In the genomic region with DNA sequence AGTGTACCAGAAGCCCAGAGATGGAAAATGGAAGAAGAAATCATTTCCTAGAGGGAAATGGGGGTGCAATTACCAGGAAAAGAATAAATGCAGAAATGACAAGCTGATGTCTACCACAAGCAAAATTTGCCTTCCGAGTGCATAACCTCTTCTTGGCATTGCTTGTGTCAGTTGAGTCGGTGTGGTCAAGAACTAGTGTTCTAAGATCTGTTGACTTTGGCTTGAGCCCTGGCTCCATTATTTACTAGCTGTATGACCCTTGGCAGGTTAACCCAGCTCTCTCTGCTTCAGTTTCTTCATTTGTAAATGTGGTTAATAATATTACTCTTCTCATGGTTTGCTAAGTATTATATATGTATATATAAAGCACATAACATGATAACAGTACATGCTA, we compare ENCODE assay signal across 27 cellular contexts.
DNase-seq lines count a peak whose midpoint lies in the region; ATAC-seq and TF ChIP-seq lines count a peak whose summit lies in the region.
"Had no signal": no experiment of that assay in that cellular context is flagged by ENCODE, and none has a peak within 500 bp of the region (broad histone marks: within the 10 kb centered on the region; RNA-seq: fewer than 3 reads in every experiment).

No MANE protein-coding gene starts in this region.

- no peak for DNase-seq in HCT116 (ENCODE audit: low read depth, low spot score)
- DNase-seq in MCF 10A (ENCODE audit: unreplicated experiment), result no peak
- DNase-seq in left lung, result no peak
- DNase-seq in thoracic aorta (ENCODE audit: low spot score), result no peak
- no peak for DNase-seq in heart right ventricle
- DNase-seq in D341Med (ENCODE audit: low spot score), result no peak
- DNase-seq: activated CD4-positive, alpha-beta T cell treated with anti-CD3 and anti-CD28 coated beads, Interleukin-2, amount 10 ng/mL, durations not matched to agents 7 days and 5 days; activated CD8-positive, alpha-beta memory T cell treated with anti-CD3 and anti-CD28 coated beads, Interleukin-2, amount 10 ng/mL, durations not matched to agents 7 days and 5 days; activated naive CD4-positive, alpha-beta T cell treated with anti-CD3 and anti-CD28 coated beads for 36 hours; CD4-positive, CD25-positive, alpha-beta regulatory T cell; colonic mucosa; effector CD8-positive, alpha-beta T cell; foreskin fibroblast; IMR-90; left cardiac atrium; naive B cell; NCI-H1105 treated with DMSO at 0.1 percent for 48 hours; NCI-H2029 treated with DMSO at 0.1 percent for 48 hours; NCI-H2227 treated with DMSO at 0.1 percent for 48 hours; stimulated activated CD4-positive, alpha-beta T cell treated with anti-CD3 and anti-CD28 coated beads, Interleukin-2, amount 100 ng/mL, for 24 hours; T1000; WERI-Rb-1 had no signal

- H3K4me3 Mint-ChIP-seq in MCF 10A (ENCODE audit: unreplicated experiment), result peak overlapping the region; percentile 63
- H3K4me3 Mint-ChIP-seq: activated CD4-positive, alpha-beta T cell treated with anti-CD3 and anti-CD28 coated beads, Interleukin-2, amount 10 ng/mL, durations not matched to agents 7 days and 5 days; activated CD8-positive, alpha-beta memory T cell treated with anti-CD3 and anti-CD28 coated beads, Interleukin-2, amount 10 ng/mL, durations not matched to agents 7 days and 5 days; activated naive CD4-positive, alpha-beta T cell treated with anti-CD3 and anti-CD28 coated beads for 36 hours; CD4-positive, CD25-positive, alpha-beta regulatory T cell; type B pancreatic cell had no signal

- H3K4me2 ChIP-seq in HCT116 (ENCODE audit: low read length), result peak overlapping the region; percentile 45

- H3K4me1 Mint-ChIP-seq in MCF 10A (ENCODE audit: insufficient read depth, unreplicated experiment), result peaks cover 38% of the 10 kb centered on the region
- H3K4me1 Mint-ChIP-seq: activated CD4-positive, alpha-beta T cell treated with anti-CD3 and anti-CD28 coated beads, Interleukin-2, amount 10 ng/mL, durations not matched to agents 7 days and 5 days; activated CD8-positive, alpha-beta memory T cell treated with anti-CD3 and anti-CD28 coated beads, Interleukin-2, amount 10 ng/mL, durations not matched to agents 7 days and 5 days; CD4-positive, CD25-positive, alpha-beta regulatory T cell had no signal

- H4K20me1 ChIP-seq in HCT116 (ENCODE audit: insufficient read depth), result no peaks in the 10 kb centered on the region

- H3K27ac ChIP-seq in HCT116 (ENCODE audit: low read depth, low read length) (no peak overlapping the region), left lung (peak overlapping the region in 1 of 2 donors; percentile 11), thoracic aorta (no peak overlapping the region), heart right ventricle (no peak overlapping the region)
- H3K27ac ChIP-seq: adrenal gland, colonic mucosa, SJCRH30, WERI-Rb-1 had no signal

- H3K4me3 ChIP-seq in HCT116 (replicated peaks in 1 of 2; ENCODE audit: low read depth in 1 of 2, low read length in 2 of 2), result no peak overlapping the region
- H3K4me3 ChIP-seq in left lung, result no peak overlapping the region
- peak overlapping the region; percentile 39 for H3K4me3 ChIP-seq in thoracic aorta
- H3K4me3 ChIP-seq in heart right ventricle, result no peak overlapping the region
- H3K4me3 ChIP-seq: adrenal gland, colonic mucosa, GM12878, SJCRH30 had no signal

- no peaks in the 10 kb centered on the region for H3K36me3 ChIP-seq in HCT116 (ENCODE audit: control insufficient read depth in 1 of 2, insufficient read depth in 2 of 2, low read length in 2 of 2)
- H3K36me3 ChIP-seq in left lung, result no peaks in the 10 kb centered on the region
- no peaks in the 10 kb centered on the region for H3K36me3 ChIP-seq in thoracic aorta
- H3K36me3 ChIP-seq in heart right ventricle, result no peaks in the 10 kb centered on the region
- H3K36me3 ChIP-seq: adrenal gland, colonic mucosa, SJCRH30, WERI-Rb-1 had no signal

- H3K9me2 ChIP-seq in HCT116 (ENCODE audit: insufficient read depth), result no peaks in the 10 kb centered on the region

- TF ChIP-seq RAD21 in HCT116 (IDR thresholded peaks at IDR 0.05; ENCODE audit: low read depth), result no peak

- POLR2A ChIA-PET in HCT116 (lab: Charles Lee) (no interaction called here), MCF 10A (lab: Yijun Ruan, JAX) (interaction anchor here (0.5 to 8.8 kb wide), 21 partner anchors 9 to 889 kb away, joined by 3 to 190 read pairs (median 4); a partner anchor contains a TSS)

- H3K27ac Mint-ChIP-seq in MCF 10A (ENCODE audit: low read depth, unreplicated experiment), result peak overlapping the region; percentile 73
- H3K27ac Mint-ChIP-seq: activated CD4-positive, alpha-beta T cell treated with anti-CD3 and anti-CD28 coated beads, Interleukin-2, amount 10 ng/mL, durations not matched to agents 7 days and 5 days; activated CD8-positive, alpha-beta memory T cell treated with anti-CD3 and anti-CD28 coated beads, Interleukin-2, amount 10 ng/mL, durations not matched to agents 7 days and 5 days; activated naive CD4-positive, alpha-beta T cell treated with anti-CD3 and anti-CD28 coated beads for 36 hours; type B pancreatic cell had no signal

- no peaks in the 10 kb centered on the region for H3K36me3 Mint-ChIP-seq in MCF 10A (ENCODE audit: insufficient read depth, unreplicated experiment)
- H3K36me3 Mint-ChIP-seq: activated CD8-positive, alpha-beta memory T cell treated with anti-CD3 and anti-CD28 coated beads, Interleukin-2, amount 10 ng/mL, durations not matched to agents 7 days and 5 days; CD4-positive, CD25-positive, alpha-beta regulatory T cell; naive B cell had no signal

- no peak for TF ChIP-seq POLR2A in HCT116 (IDR thresholded peaks at IDR 0.05; ENCODE audit: borderline replicate concordance, extremely low read depth, insufficient read depth, insufficient read length)
- no peak for TF ChIP-seq POLR2A in GM18505 (IDR thresholded peaks at IDR 0.05; ENCODE audit: borderline replicate concordance, extremely low read depth, insufficient read depth, insufficient read length)

- H3K27me3 Mint-ChIP-seq in MCF 10A (ENCODE audit: insufficient read depth, unreplicated experiment), result no peaks in the 10 kb centered on the region

- H3K27me3 ChIP-seq in HCT116 (ENCODE audit: insufficient read depth, low read length) (0 out of 2 replicates have a peak, but pooled peaks cover 5% of the 10 kb centered on the region), left lung (peaks cover 0 to 5% of the 10 kb centered on the region in 2 donors), thoracic aorta (replicated peaks; ENCODE audit: insufficient read depth) (no peaks in the 10 kb centered on the region), heart right ventricle (peaks cover 0 to 9% (median 0%) of the 10 kb centered on the region in 7 donors)
- H3K27me3 ChIP-seq: colonic mucosa, SJCRH30 had no signal

- peaks cover 13% of the 10 kb centered on the region for H3K9me3 Mint-ChIP-seq in MCF 10A (ENCODE audit: unreplicated experiment)
- H3K9me3 Mint-ChIP-seq: activated CD4-positive, alpha-beta T cell treated with anti-CD3 and anti-CD28 coated beads, Interleukin-2, amount 10 ng/mL, durations not matched to agents 7 days and 5 days; activated naive CD4-positive, alpha-beta T cell treated with anti-CD3 and anti-CD28 coated beads for 36 hours had no signal

- no TSS peak for BruUV-seq in HCT116 (replicated peaks; lab: Mats Ljungman, UMichigan)
- TSS peak; percentile 33 for BruUV-seq in MCF 10A (replicated peaks; lab: Mats Ljungman, UMichigan)

- intact Hi-C loops in HCT116 (cut with micrococcal nuclease), result no loop called here
- intact Hi-C loops in MCF 10A (cut with micrococcal nuclease), result no loop called here
- intact Hi-C loops in left lung (cut with DNase I), result no loop called here
- intact Hi-C loops in heart right ventricle (cut with DNase I), result loop anchor here in 4 of 10 donors (10.0 kb wide), 2 partner anchors 153 to 373 kb away; a partner anchor contains a TSS

- no peak for ATAC-seq in HCT116
- peak; percentile 36 for ATAC-seq in left lung
- no peak for ATAC-seq in thoracic aorta (ENCODE audit: insufficient number of reproducible peaks, low FRiP score, low read depth)
- no peak for ATAC-seq in GM18505 (IDR thresholded peaks at IDR 0.05; ENCODE audit: unreplicated experiment)
- ATAC-seq in heart right ventricle, result no peak
- ATAC-seq: activated CD8-positive, alpha-beta memory T cell treated with anti-CD3 and anti-CD28 coated beads, Interleukin-2, amount 10 ng/mL, durations not matched to agents 7 days and 5 days; GM12878 had no signal

- no peak overlapping the region for H3K9ac ChIP-seq in HCT116 (ENCODE audit: low read length)

- TF ChIP-seq CTCF in HCT116 (IDR thresholded peaks at IDR 0.05 in 2 of 3, conservative IDR thresholded peaks at IDR 0.05 in 1 of 3; ENCODE audit: borderline replicate concordance in 1 of 3, insufficient read depth in 1 of 3, low read depth in 2 of 3, low read length in 2 of 3) (no peak), MCF 10A (IDR thresholded peaks at IDR 0.05; ENCODE audit: unreplicated experiment) (no peak), left lung (IDR thresholded peaks at IDR 0.05) (no peak), thoracic aorta (IDR thresholded peaks at IDR 0.05) (no peak), heart right ventricle (IDR thresholded peaks at IDR 0.05) (no peak)

- RAD21 ChIA-PET in HCT116 (lab: Charles Lee; ENCODE audit: low non-redundant PET in 1 of 2, low total read pairs in 2 of 2, uncharacterized antibody in 2 of 2, unreplicated experiment in 2 of 2), result no interaction called here

- H3K79me2 ChIP-seq in HCT116 (ENCODE audit: insufficient read depth, low read length), result no peaks in the 10 kb centered on the region

- WGBS in heart right ventricle, 2 donors, result 53 to 70% methylated on average over 2 of the region's 2 CpGs

- no peak overlapping the region for H2AFZ ChIP-seq in HCT116 (ENCODE audit: low read depth, low read length, poor library complexity, severe bottlenecking)

- CTCF ChIA-PET in HCT116 (lab: Charles Lee) (interaction anchor here (1.4 kb wide), 1 partner anchor 11 kb away, joined by 3 read pairs; no protein-coding TSS in a partner anchor), MCF 10A (lab: Yijun Ruan, JAX) (interaction anchor here (0.7 to 0.8 kb wide), 3 partner anchors 9 to 162 kb away, joined by 3 read pairs; no protein-coding TSS in a partner anchor)

- H3K4me1 ChIP-seq in HCT116 (ENCODE audit: control insufficient read depth in 1 of 2, insufficient read depth in 2 of 2, low read length in 2 of 2) (peaks cover 4 to 16% of the 10 kb centered on the region in 2 experiments), left lung (peaks cover 16 to 17% of the 10 kb centered on the region in 2 donors), thoracic aorta (ENCODE audit: control insufficient read depth in 1 of 2, low read depth in 2 of 2) (peaks cover 28 to 49% of the 10 kb centered on the region in 2 donors), heart right ventricle (peaks cover 10 to 37% (median 28%) of the 10 kb centered on the region in 9 donors)
- H3K4me1 ChIP-seq: colonic mucosa had no signal

- H3K9me3 ChIP-seq in HCT116 (ENCODE audit: control insufficient read depth in 1 of 2, insufficient read depth in 1 of 2, low read depth in 1 of 2, low read length in 2 of 2) (no peaks in the 10 kb centered on the region), left lung (peaks cover 0 to 5% of the 10 kb centered on the region in 2 donors), thoracic aorta (no peaks in the 10 kb centered on the region), heart right ventricle (peaks cover 0 to 6% (median 0%) of the 10 kb centered on the region in 11 donors)
- H3K9me3 ChIP-seq: adrenal gland, colonic mucosa, SJCRH30 had no signal

TF ChIP-seq in HCT116, 20 proteins besides CTCF, POLR2A, EP300 and RAD21 (continues in another document):
- TF ChIP-seq SIN3A (IDR thresholded peaks at IDR 0.05; ENCODE audit: low read depth) (no peak), JUND (IDR thresholded peaks at IDR 0.05) (no peak)
